ENCODE assay signal across 9 cellular contexts in genomic region chr4:86957214-86957613, GRCh38. TPM values are rescaled to one million over a fixed set of nuclear protein-coding genes. Genes with fewer than 3 reads are reported as not detected.
DNase-seq lines count a peak whose midpoint lies in the region; ATAC-seq, FAIRE-seq and TF ChIP-seq lines count a peak whose summit lies in the region.
"Had no signal": no experiment of that assay in that cellular context is flagged by ENCODE, and none has a peak within 500 bp of the region (broad histone marks: within the 10 kb centered on the region; RNA-seq: fewer than 3 reads in every experiment).

No MANE protein-coding gene starts in this region.

- H3K9me3 ChIP-seq in MM.1S (replicated peaks; ENCODE audit: insufficient read depth, low read length) (no peaks in the 10 kb centered on the region), vagina (no peaks in the 10 kb centered on the region)

- no peak overlapping the region; the same call in 1 of the 2 replicates for H3K9ac ChIP-seq in MM.1S (ENCODE audit: low read length)

- H2AFZ ChIP-seq in MM.1S (ENCODE audit: low read length), result no peak overlapping the region

- H3K4me3 ChIP-seq in MM.1S (ENCODE audit: low read length) (no peak overlapping the region), fibroblast of pulmonary artery (replicated peaks; ENCODE audit: low read depth, low read length) (no peak overlapping the region), vagina (no peak overlapping the region)

- intact Hi-C loops in vagina (cut with DNase I), result no loop called here

- H3K27ac ChIP-seq in MM.1S (ENCODE audit: low read length) (peak overlapping the region; percentile 62; the same call in 1 of the 2 replicates), vagina (no peak overlapping the region)

- TF ChIP-seq POLR2A in GM12891 (IDR thresholded peaks at IDR 0.05; ENCODE audit: low read depth, low read length), result no peak
- TF ChIP-seq POLR2A in GM12892 (IDR thresholded peaks at IDR 0.05; ENCODE audit: low read depth, low read length), result no peak
- no peak for TF ChIP-seq POLR2A in vagina (IDR thresholded peaks at IDR 0.05)

- H3K9me2 ChIP-seq in MM.1S (replicated peaks; ENCODE audit: insufficient read depth, low read length), result no peaks in the 10 kb centered on the region

- ATAC-seq in GM21717 (IDR thresholded peaks at IDR 0.05; ENCODE audit: unreplicated experiment), result peak; percentile 67

- H3K4me1 ChIP-seq in MM.1S (ENCODE audit: low read length), result peaks cover 53% of the 10 kb centered on the region
- H3K4me1 ChIP-seq in vagina, result peaks cover 35% of the 10 kb centered on the region

- H3K4me2 ChIP-seq in MM.1S (ENCODE audit: low read depth, low read length), result peak overlapping the region; percentile 38; the same call in 1 of the 2 replicates

- H3K36me3 ChIP-seq in MM.1S (replicated peaks; ENCODE audit: insufficient read depth, low read length) (no peaks in the 10 kb centered on the region; the same call in 1 of the 2 replicates), vagina (peaks cover 0 to 5% of the 10 kb centered on the region in 2 donors)

- peaks cover 42% of the 10 kb centered on the region for H3F3A ChIP-seq in MM.1S (ENCODE audit: insufficient read depth, low read length)

- no peaks in the 10 kb centered on the region for H3K27me3 ChIP-seq in MM.1S (replicated peaks; ENCODE audit: insufficient read depth, low read length)
- H3K27me3 ChIP-seq in vagina, result no peaks in the 10 kb centered on the region

- no peak for DNase-seq in GM12891 (ENCODE audit: insufficient read length, low spot score)
- DNase-seq in MM.1S, result no peak
- DNase-seq in fibroblast of pulmonary artery (ENCODE audit: low read depth), result peak; percentile 67
- no peak for DNase-seq in GM12892 (ENCODE audit: insufficient read length)
- DNase-seq in vagina (ENCODE audit: extremely low spot score in 2 of 2), result no peak
- DNase-seq in occipital lobe (lab: John Stamatoyannopoulos, UW), result no peak
- no peak for DNase-seq in activated CD4-positive, alpha-beta T cell treated with anti-CD3 and anti-CD28 coated beads for 1 hour
- DNase-seq: RPMI8226 had no signal

- peaks cover 85% of the 10 kb centered on the region for H3K79me2 ChIP-seq in MM.1S (ENCODE audit: low read length)

- no peaks in the 10 kb centered on the region for H4K20me1 ChIP-seq in MM.1S (ENCODE audit: insufficient read depth, low read length)

- no peak for TF ChIP-seq CTCF in MM.1S (IDR thresholded peaks at IDR 0.05; ENCODE audit: low read length)
- no peak for TF ChIP-seq CTCF in fibroblast of pulmonary artery (IDR thresholded peaks at IDR 0.05; ENCODE audit: low read length, missing control alignments)
- no peak for TF ChIP-seq CTCF in vagina (IDR thresholded peaks at IDR 0.05)

- FAIRE-seq in GM12891 (lab: Jason Lieb, UNC), result peak; percentile 48
- no peak for FAIRE-seq in GM12892 (lab: Jason Lieb, UNC)

TF ChIP-seq in GM12891, 5 proteins besides CTCF, POLR2A, EP300 and RAD21:
- TF ChIP-seq POU2F2 (IDR thresholded peaks at IDR 0.05; ENCODE audit: low read depth, low read length), result no peak
- peak; percentile 77 for TF ChIP-seq SPI1 (IDR thresholded peaks at IDR 0.05; ENCODE audit: low read depth, low read length)
TF ChIP-seq in GM12891: peak in this region for 1.

RNA-seq across cellular contexts. Expression of gene AFF1, which starts 22.4 kb away (rescaled TPM):
- polyA plus RNA-seq in GM12891 (2012; ENCODE audit: low read depth, missing spikeins), result 17.2 TPM
- polyA plus RNA-seq in GM12892 (2012; ENCODE audit: missing spikeins), result 27.9 TPM
- total RNA-seq in vagina (99.9 TPM), occipital lobe (5.8 TPM)

Comparison
In these comparisons a context has a peak if more than half of its experiments do, and no peak if none do; other contexts are left out.
1. RNA of gene AFF1, which starts 22.4 kb away (total RNA-seq): 99.9 TPM in vagina (single experiment); 5.8 TPM in occipital lobe (single experiment); every median in the first group is over 10 times any median in the second.